ENCODE assay signal across 31 cellular contexts in the genomic region with DNA sequence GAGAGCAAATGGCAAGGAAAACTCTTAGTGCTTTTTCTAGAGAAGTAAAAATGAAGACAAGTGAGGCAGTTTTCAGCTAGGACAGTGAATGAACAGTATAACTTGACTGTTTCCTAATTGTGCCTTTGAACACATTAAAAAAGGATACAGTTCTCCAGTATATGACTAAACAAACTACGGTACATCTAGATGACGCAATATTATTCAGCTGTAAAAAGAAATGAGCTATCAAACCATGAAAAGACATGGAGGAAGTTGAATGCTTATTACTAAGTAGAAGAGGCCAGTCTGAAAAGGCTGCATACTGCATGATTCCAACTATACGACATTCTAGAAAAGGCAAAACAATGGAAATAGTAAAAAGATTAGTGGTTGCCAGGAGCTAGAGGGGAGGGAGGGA.
A peak's percentile ranks its signal among the peaks of the same experiment; 100 is the strongest.
DNase-seq lines count a peak whose midpoint lies in the region; ATAC-seq, FAIRE-seq and TF ChIP-seq lines count a peak whose summit lies in the region.
"Had no signal": no experiment of that assay in that cellular context is flagged by ENCODE, and none has a peak within 500 bp of the region (broad histone marks: within the 10 kb centered on the region; RNA-seq: fewer than 3 reads in every experiment).

No MANE protein-coding gene starts in this region.

- H3K4me3 ChIP-seq in bronchial epithelial cell (ENCODE audit: low read depth, low read length) = no peak overlapping the region
- H3K4me3 ChIP-seq: body of pancreas, gastroesophageal sphincter, hepatocyte, prostate gland, SJSA1, thyroid gland had no signal

- FAIRE-seq in bronchial epithelial cell (lab: Jason Lieb, UNC) = no peak

- H3K36me3 ChIP-seq in bronchial epithelial cell (ENCODE audit: control insufficient read depth, insufficient read depth, low read length) = peaks cover 2% of the 10 kb centered on the region
- H3K36me3 ChIP-seq: prostate gland, SJSA1, thyroid gland had no signal

- DNase-seq in EH (ENCODE audit: low read depth) (peak; percentile 23), MV-4-11 (lab: John Stamatoyannopoulos, UW) (peak; percentile 76), bronchial epithelial cell (ENCODE audit: low read depth) (peak; percentile 49), iris pigment epithelial cell (ENCODE audit: low read depth) (peak; percentile 31), ureter (ENCODE audit: low spot score) (no peak), activated T-cell treated with anti-CD3 and anti-CD28 coated beads for 4 hours (no peak)
- DNase-seq: ACHN; activated B cell treated with CpG ODN at 0.5 μM for 24 hours; activated CD4-positive, alpha-beta T cell treated with anti-CD3 and anti-CD28 coated beads, Interleukin-2, amount 50 U/mL, for 1 hour; activated CD8-positive, alpha-beta memory T cell treated with anti-CD3 and anti-CD28 coated beads, Interleukin-2, amount 10 ng/mL, durations not matched to agents 7 days and 5 days; activated naive CD4-positive, alpha-beta T cell; activated T-cell treated with anti-CD3 and anti-CD28 coated beads, Interleukin-2, amount 50 U/mL, for 72 hours; body of pancreas; effector CD4-positive, alpha-beta T cell; erythroblast; GF-D8; H9; left cardiac atrium; NCI-H1092; NCI-H187; NCI-H2171 treated with DMSO at 0.1 percent for 48 hours; NCI-H524 treated with DMSO at 0.1 percent for 48 hours; NK-92 treated with Interleukin-12 subunit alpha and Interleukin-12 subunit beta, amount 100 ng/mL, for 24 hours; stimulated activated CD4-positive, alpha-beta T cell treated with anti-CD3 and anti-CD28 coated beads, Interleukin-15, amount 100 ng/mL, for 24 hours; stimulated activated naive CD8-positive, alpha-beta T cell treated with anti-CD3 and anti-CD28 coated beads, Interleukin-15, amount 100 ng/mL, for 72 hours; thyroid gland had no signal

- no peak for ATAC-seq in HG02798 (IDR thresholded peaks at IDR 0.05; ENCODE audit: poor library complexity, unreplicated experiment)
- ATAC-seq: activated CD8-positive, alpha-beta memory T cell treated with anti-CD3 and anti-CD28 coated beads, Interleukin-2, amount 10 ng/mL, durations not matched to agents 7 days and 5 days; activated T-cell treated with anti-CD3 and anti-CD28 coated beads, Interleukin-2, amount 50 U/mL, for 72 hours; body of pancreas; gastroesophageal sphincter; left cardiac atrium; stimulated activated naive CD8-positive, alpha-beta T cell treated with anti-CD3 and anti-CD28 coated beads, Interleukin-15, amount 100 ng/mL, for 72 hours had no signal

- no peak for TF ChIP-seq CTCF in bronchial epithelial cell (IDR thresholded peaks at IDR 0.05; ENCODE audit: insufficient read depth, low read length, severe bottlenecking)

- H3K27me3 ChIP-seq in bronchial epithelial cell (ENCODE audit: control insufficient read depth, insufficient read depth, low read length) = no peaks in the 10 kb centered on the region
- H3K27me3 ChIP-seq: body of pancreas, gastroesophageal sphincter, hepatocyte, SJSA1, thyroid gland had no signal

Comparison
In these comparisons a context has a peak if more than half of its experiments do, and no peak if none do; other contexts are left out.
1. DNase-seq: peak in EH (single experiment), MV-4-11 (single experiment), bronchial epithelial cell (single experiment) and iris pigment epithelial cell (single experiment); none in ureter (single experiment) and activated T-cell treated with anti-CD3 and anti-CD28 coated beads for 4 hours (single experiment).